Comparison of ENCODE assay signal across 29 cellular contexts in the genomic region with DNA sequence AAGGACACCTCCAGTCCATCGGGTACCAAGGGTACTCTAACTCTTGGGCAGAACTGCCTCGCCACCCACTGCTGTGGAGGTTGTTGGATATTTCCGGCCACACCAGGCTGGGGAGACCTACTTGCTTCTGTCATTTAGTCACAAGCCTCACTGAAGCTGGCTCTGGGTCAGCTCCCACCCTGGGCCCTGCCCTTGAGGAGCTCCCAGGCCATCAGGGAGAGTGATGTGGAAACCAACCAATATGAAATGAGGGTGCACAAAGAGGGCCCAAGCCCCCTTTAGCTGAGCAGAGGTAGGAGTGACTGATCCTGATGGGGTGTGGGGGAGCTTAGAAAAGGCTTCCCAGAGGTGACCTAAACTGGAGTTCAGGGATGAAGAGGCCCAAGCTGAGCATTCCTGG. TPM values are rescaled to one million over a fixed set of nuclear protein-coding genes. Genes with fewer than 3 reads are reported as not detected.
"Had no signal": no experiment of that assay in that cellular context is flagged by ENCODE, and none has a peak within 500 bp of the region (broad histone marks: within the 10 kb centered on the region; RNA-seq: fewer than 3 reads in every experiment).

No MANE protein-coding gene starts in this region.

- H3K27me3 ChIP-seq: adrenal gland, ascending aorta had no signal

- H3K27ac ChIP-seq: adrenal gland, ascending aorta, cardiac muscle cell, VCaP had no signal

- H3K4me3 ChIP-seq: adrenal gland, ascending aorta, cardiac muscle cell had no signal

- H3K4me1 ChIP-seq: adrenal gland, ascending aorta had no signal

- H3K9me3 ChIP-seq: adrenal gland, ascending aorta had no signal

- DNase-seq: activated B cell treated with CpG ODN at 0.5 μM for 24 hours; activated CD4-positive, alpha-beta memory T cell treated with anti-CD3 and anti-CD28 coated beads for 36 hours; activated CD4-positive, alpha-beta T cell treated with anti-CD3 and anti-CD28 coated beads for 4 hours; activated CD4-positive, alpha-beta T cell treated with anti-CD3 and anti-CD28 coated beads, Interleukin-2, amount 10 ng/mL, durations not matched to agents 24 days and 14 days; activated CD4-positive, alpha-beta T cell treated with anti-CD3 and anti-CD28 coated beads, Interleukin-2, amount 50 U/mL, for 1 hour; activated CD4-positive, alpha-beta T cell treated with anti-CD3 and anti-CD28 coated beads, Interleukin-2, amount 50 U/mL, for 4 hours; activated CD4-positive, CD25-positive, alpha-beta regulatory T cell treated with anti-CD3 and anti-CD28 coated beads, Interleukin-2, amount 50 U/mL, for 72 hours; activated CD8-positive, alpha-beta T cell treated with anti-CD3 and anti-CD28 coated beads for 36 hours; activated effector memory CD4-positive, alpha-beta T cell treated with anti-CD3 and anti-CD28 coated beads, Interleukin-2, amount 50 U/mL, for 16 hours; activated gamma-delta T cell treated with Interleukin-2 at 50 U/mL for 16 hours; activated naive CD4-positive, alpha-beta T cell; activated naive CD4-positive, alpha-beta T cell treated with anti-CD3 and anti-CD28 coated beads for 36 hours; activated naive CD4-positive, alpha-beta T cell treated with anti-CD3 and anti-CD28 coated beads, Interleukin-2, amount 50 U/mL, for 16 hours; activated naive CD8-positive, alpha-beta T cell treated with anti-CD3 and anti-CD28 coated beads for 36 hours; activated T-cell treated with anti-CD3 and anti-CD28 coated beads for 4 hours; activated T-cell treated with anti-CD3 and anti-CD28 coated beads, Interleukin-2, amount 50 U/mL, for 1 hour; activated T-cell treated with anti-CD3 and anti-CD28 coated beads, Interleukin-2, amount 50 U/mL, for 4 hours; activated T-cell treated with anti-CD3 and anti-CD28 coated beads, Interleukin-2, amount 50 U/mL, for 72 hours; amniotic stem cell; caudate nucleus; cerebellar nuclear complex; T-helper 1 cell; T-helper 2 cell; T-helper 9 cell had no signal

RNA-seq across cellular contexts. Expression of a gene that starts 56.4 kb away (rescaled TPM):
- total RNA-seq: ascending aorta, cardiac muscle cell, chondrocyte had no signal
